10 cellular contexts compared by ENCODE assay signal in genomic region chr22:50059185-50059880, GRCh38. TPM values are rescaled to one million over a fixed set of nuclear protein-coding genes. Genes with fewer than 3 reads are reported as not detected.
DNase-seq lines count a peak whose midpoint lies in the region; ATAC-seq and TF ChIP-seq lines count a peak whose summit lies in the region.
"Had no signal": no experiment of that assay in that cellular context is flagged by ENCODE, and none has a peak within 500 bp of the region (broad histone marks: within the 10 kb centered on the region; RNA-seq: fewer than 3 reads in every experiment).

No MANE protein-coding gene starts in this region.

- ATAC-seq in HG03457 (IDR thresholded peaks at IDR 0.05; ENCODE audit: unreplicated experiment) (no peak), GM21367 (IDR thresholded peaks at IDR 0.05; ENCODE audit: unreplicated experiment) (no peak)
- no peak for ATAC-seq in stimulated activated memory B cell treated with anti-CD40 and anti-IgM and Interleukin-4, amounts not matched to agents 10 μg/mL and 1 μg/mL and 100 μg/mL, for 72 hours

- WGBS in mesodermal cell (ENCODE audit: insufficient coverage in 2 of 2), 2 experiments, result 4 to 7% methylated on average over 16 to 18 of the region's 20 CpGs

- H3K9me3 ChIP-seq in BE2C, result no peaks in the 10 kb centered on the region
- no peaks in the 10 kb centered on the region for H3K9me3 ChIP-seq in MG63
- no peaks in the 10 kb centered on the region for H3K9me3 ChIP-seq in mesodermal cell (ENCODE audit: control insufficient read depth, low read length)

- no peaks in the 10 kb centered on the region for H3K4me1 ChIP-seq in BE2C
- peaks cover 6% of the 10 kb centered on the region for H3K4me1 ChIP-seq in mesodermal cell (ENCODE audit: control insufficient read depth, insufficient read depth, low read length, poor library complexity, severe bottlenecking)

- no peak overlapping the region for H3K4me3 Mint-ChIP-seq in stimulated activated memory B cell treated with anti-CD40 and anti-IgM and Interleukin-4, amounts not matched to agents 10 μg/mL and 1 μg/mL and 100 μg/mL, for 72 hours

- H3K27me3 ChIP-seq in BE2C, result peaks cover 5% of the 10 kb centered on the region; the same call in 1 of the 2 replicates
- H3K27me3 ChIP-seq in MG63, result no peaks in the 10 kb centered on the region

- peaks cover 31% of the 10 kb centered on the region for H3K4me1 Mint-ChIP-seq in stimulated activated memory B cell treated with anti-CD40 and anti-IgM and Interleukin-4, amounts not matched to agents 10 μg/mL and 1 μg/mL and 100 μg/mL, for 72 hours

- H3K27ac Mint-ChIP-seq in stimulated activated memory B cell treated with anti-CD40 and anti-IgM and Interleukin-4, amounts not matched to agents 10 μg/mL and 1 μg/mL and 100 μg/mL, for 72 hours, result no peak overlapping the region

- H3K36me3 Mint-ChIP-seq in stimulated activated memory B cell treated with anti-CD40 and anti-IgM and Interleukin-4, amounts not matched to agents 10 μg/mL and 1 μg/mL and 100 μg/mL, for 72 hours, result no peaks in the 10 kb centered on the region

- H3K27me3 Mint-ChIP-seq in stimulated activated memory B cell treated with anti-CD40 and anti-IgM and Interleukin-4, amounts not matched to agents 10 μg/mL and 1 μg/mL and 100 μg/mL, for 72 hours, result peaks cover 89% of the 10 kb centered on the region

- 0 out of 2 replicates have a peak, but pooled peaks have one; percentile 3 for TF ChIP-seq CTCF in BE2C (IDR thresholded peaks at IDR 0.05; ENCODE audit: low read depth, low read length)

- H3K36me3 ChIP-seq in BE2C (no peaks in the 10 kb centered on the region), MG63 (no peaks in the 10 kb centered on the region), mesodermal cell (ENCODE audit: control insufficient read depth, insufficient read depth, low read length) (no peaks in the 10 kb centered on the region)

- no peak overlapping the region for H3K4me3 ChIP-seq in BE2C (ENCODE audit: low read depth, low read length)
- no peak overlapping the region for H3K4me3 ChIP-seq in MG63
- peak overlapping the region; percentile 22 for H3K4me3 ChIP-seq in mesodermal cell (ENCODE audit: extremely low read depth, insufficient read depth, low read length, poor library complexity, severe bottlenecking)
- H3K4me3 ChIP-seq: lung had no signal

- H3K9me3 Mint-ChIP-seq in stimulated activated memory B cell treated with anti-CD40 and anti-IgM and Interleukin-4, amounts not matched to agents 10 μg/mL and 1 μg/mL and 100 μg/mL, for 72 hours, result no peaks in the 10 kb centered on the region

- H3K27ac ChIP-seq in mesodermal cell (ENCODE audit: low read depth, low read length, severe bottlenecking), result no peak overlapping the region

- DNase-seq in BE2C (peak; percentile 47), MG63 (peak; percentile 10), dedifferentiated amniotic fluid mesenchymal stem cell (ENCODE audit: extremely low spot score) (peak; percentile 17), cerebellum (ENCODE audit: low spot score) (no peak)
- DNase-seq: DND-41 had no signal

RNA-seq across cellular contexts. Expression of gene TTLL8, which starts 1.2 kb away (rescaled TPM):
- polyA plus RNA-seq in BE2C (2012; ENCODE audit: insufficient read depth, insufficient read length, low read depth), result not detected
- not detected in 2 replicates for total RNA-seq in MG63 (2014; rRNA removed; shearing (Covaris generic); ENCODE audit: low replicate concordance)
- polyA plus RNA-seq in mesodermal cell (2013, experiment 1 of 2), result not detected
- polyA plus RNA-seq in mesodermal cell (2013, experiment 2 of 2), result not detected
- total RNA-seq in cerebellum, result not detected
- total RNA-seq: lung had no signal
- polyA plus RNA-seq: lung had no signal

RNA-seq across cellular contexts. Expression of gene MLC1, which starts 25.9 kb away (rescaled TPM):
- not detected for polyA plus RNA-seq in BE2C (2012; ENCODE audit: insufficient read depth, insufficient read length, low read depth)
- not detected in 2 replicates for total RNA-seq in MG63 (2014; rRNA removed; shearing (Covaris generic); ENCODE audit: low replicate concordance)
- 1.1 TPM for polyA plus RNA-seq in mesodermal cell (2013, experiment 1 of 2)
- polyA plus RNA-seq in mesodermal cell (2013, experiment 2 of 2), result 0.91 TPM
- total RNA-seq in cerebellum, result 33.1 TPM

RNA-seq across cellular contexts. Expression of gene MOV10L1, which starts 30.5 kb away (rescaled TPM):
- not detected for polyA plus RNA-seq in BE2C (2012; ENCODE audit: insufficient read depth, insufficient read length, low read depth)
- total RNA-seq in MG63 (2014; rRNA removed; shearing (Covaris generic); ENCODE audit: low replicate concordance), result not detected in 2 replicates
- 0.52 TPM for polyA plus RNA-seq in mesodermal cell (2013, experiment 1 of 2)
- 1.6 TPM for polyA plus RNA-seq in mesodermal cell (2013, experiment 2 of 2)
- total RNA-seq in cerebellum, result 2.7 TPM

RNA-seq across cellular contexts. Expression of gene IL17REL, which starts 46.8 kb away (rescaled TPM):
- not detected for polyA plus RNA-seq in BE2C (2012; ENCODE audit: insufficient read depth, insufficient read length, low read depth)
- not detected in 2 replicates for total RNA-seq in MG63 (2014; rRNA removed; shearing (Covaris generic); ENCODE audit: low replicate concordance)
- not detected for polyA plus RNA-seq in mesodermal cell (2013, experiment 1 of 2)
- polyA plus RNA-seq in mesodermal cell (2013, experiment 2 of 2), result not detected
- total RNA-seq in cerebellum, result 0.27 TPM

Comparison
In these comparisons a context has a peak if more than half of its experiments do, and no peak if none do; other contexts are left out.
1. RNA of gene MLC1, which starts 25.9 kb away (total RNA-seq): 33.1 TPM in cerebellum (single experiment); not detected in MG63; every median in the first group is over 10 times any median in the second.